26 cellular contexts compared by ENCODE assay signal in genomic region chr4:20658456-20658855, GRCh38.
"Had no signal": no experiment of that assay in that cellular context is flagged by ENCODE, and none has a peak within 500 bp of the region (broad histone marks: within the 10 kb centered on the region; RNA-seq: fewer than 3 reads in every experiment).

No MANE protein-coding gene starts in this region.

- H3K27me3 ChIP-seq: ascending aorta, body of pancreas, cardiac muscle cell had no signal

- H3K4me1 ChIP-seq: ascending aorta, body of pancreas had no signal

- H3K27ac Mint-ChIP-seq: activated B cell treated with CpG ODN at 0.5 μM for 24 hours; activated CD4-positive, alpha-beta T cell treated with anti-CD3 and anti-CD28 coated beads, Interleukin-2, amount 10 ng/mL, durations not matched to agents 24 days and 14 days; activated CD8-positive, alpha-beta memory T cell treated with anti-CD3 and anti-CD28 coated beads, Interleukin-2, amount 10 ng/mL, durations not matched to agents 7 days and 5 days; activated naive CD4-positive, alpha-beta T cell treated with anti-CD3 and anti-CD28 coated beads, Interleukin-2, amount 50 U/mL, for 72 hours; activated naive CD8-positive, alpha-beta T cell treated with anti-CD3 and anti-CD28 coated beads, Interleukin-2, amount 50 U/mL, for 24 hours; activated T-cell treated with anti-CD3 and anti-CD28 coated beads, Interleukin-2, amount 50 U/mL, for 24 hours; activated T-helper 1 cell treated with anti-CD3 and anti-CD28 coated beads, Interleukin-12 subunit alpha, Interleukin-12 subunit beta, Interleukin-2, Interleukin-4 antibody, amounts not matched to agents 30 ng/mL and 10 ng/mL and 1 ng/mL, durations not matched to agents 14 hours and 24 hours and 36 hours; T-helper 17 cell had no signal

- H3K4me3 ChIP-seq: ascending aorta, body of pancreas, cardiac muscle cell, PC-9 had no signal

- H3K4me1 Mint-ChIP-seq: activated B cell treated with CpG ODN at 0.5 μM for 24 hours, T-helper 17 cell had no signal

- H3K4me2 ChIP-seq: PC-9 had no signal

- ATAC-seq: activated CD8-positive, alpha-beta memory T cell treated with anti-CD3 and anti-CD28 coated beads, Interleukin-2, amount 10 ng/mL, durations not matched to agents 7 days and 5 days; activated naive CD4-positive, alpha-beta T cell treated with anti-CD3 and anti-CD28 coated beads, Interleukin-2, amount 50 U/mL, for 72 hours; activated naive CD8-positive, alpha-beta T cell treated with anti-CD3 and anti-CD28 coated beads, Interleukin-2, amount 50 U/mL, for 24 hours; body of pancreas; T-helper 17 cell had no signal

- H3K27ac ChIP-seq: ascending aorta, body of pancreas, cardiac muscle cell, PC-9 had no signal

- H3K36me3 ChIP-seq: ascending aorta, cardiac muscle cell had no signal

- H3K36me3 Mint-ChIP-seq: activated CD8-positive, alpha-beta memory T cell treated with anti-CD3 and anti-CD28 coated beads, Interleukin-2, amount 10 ng/mL, durations not matched to agents 7 days and 5 days; activated naive CD4-positive, alpha-beta T cell treated with anti-CD3 and anti-CD28 coated beads, Interleukin-2, amount 50 U/mL, for 72 hours had no signal

- H3K9me3 ChIP-seq: ascending aorta, body of pancreas had no signal

- H3K9me3 Mint-ChIP-seq: activated B cell treated with CpG ODN at 0.5 μM for 24 hours; activated CD4-positive, alpha-beta T cell treated with anti-CD3 and anti-CD28 coated beads, Interleukin-2, amount 10 ng/mL, durations not matched to agents 24 days and 14 days; activated naive CD4-positive, alpha-beta T cell treated with anti-CD3 and anti-CD28 coated beads, Interleukin-2, amount 50 U/mL, for 72 hours; activated T-cell treated with anti-CD3 and anti-CD28 coated beads, Interleukin-2, amount 50 U/mL, for 24 hours; activated T-helper 1 cell treated with anti-CD3 and anti-CD28 coated beads, Interleukin-12 subunit alpha, Interleukin-12 subunit beta, Interleukin-2, Interleukin-4 antibody, amounts not matched to agents 30 ng/mL and 10 ng/mL and 1 ng/mL, durations not matched to agents 14 hours and 24 hours and 36 hours had no signal

- H3K4me3 Mint-ChIP-seq: activated B cell treated with CpG ODN at 0.5 μM for 24 hours; activated CD4-positive, alpha-beta T cell treated with anti-CD3 and anti-CD28 coated beads, Interleukin-2, amount 10 ng/mL, durations not matched to agents 24 days and 14 days; activated CD8-positive, alpha-beta memory T cell treated with anti-CD3 and anti-CD28 coated beads, Interleukin-2, amount 10 ng/mL, durations not matched to agents 7 days and 5 days; activated naive CD8-positive, alpha-beta T cell treated with anti-CD3 and anti-CD28 coated beads, Interleukin-2, amount 50 U/mL, for 24 hours; activated T-cell treated with anti-CD3 and anti-CD28 coated beads, Interleukin-2, amount 50 U/mL, for 24 hours; activated T-helper 1 cell treated with anti-CD3 and anti-CD28 coated beads, Interleukin-12 subunit alpha, Interleukin-12 subunit beta, Interleukin-2, Interleukin-4 antibody, amounts not matched to agents 30 ng/mL and 10 ng/mL and 1 ng/mL, durations not matched to agents 14 hours and 24 hours and 36 hours; T-helper 17 cell had no signal

- H3K27me3 Mint-ChIP-seq: activated B cell treated with CpG ODN at 0.5 μM for 24 hours had no signal

- DNase-seq: activated B cell treated with CpG ODN at 0.5 μM for 24 hours; activated CD4-positive, alpha-beta T cell treated with anti-CD3 and anti-CD28 coated beads for 1 hour; activated CD4-positive, alpha-beta T cell treated with anti-CD3 and anti-CD28 coated beads, Interleukin-2, amount 10 ng/mL, durations not matched to agents 24 days and 14 days; activated CD4-positive, alpha-beta T cell treated with anti-CD3 and anti-CD28 coated beads, Interleukin-2, amount 50 U/mL, for 48 hours; activated CD8-positive, alpha-beta memory T cell treated with anti-CD3 and anti-CD28 coated beads, Interleukin-2, amount 10 ng/mL, durations not matched to agents 7 days and 5 days; activated effector memory CD4-positive, alpha-beta T cell treated with anti-CD3 and anti-CD28 coated beads, Interleukin-2, amount 50 U/mL, for 16 hours; activated naive CD4-positive, alpha-beta T cell treated with Interleukin-2 at 50 U/mL for 16 hours; activated naive CD8-positive, alpha-beta T cell treated with anti-CD3 and anti-CD28 coated beads, Interleukin-2, amount 50 U/mL, for 24 hours; activated T-cell treated with anti-CD3 and anti-CD28 coated beads, Interleukin-2, amount 50 U/mL, for 24 hours; amniotic stem cell; body of pancreas; cerebellar nuclear complex; KG1; NCI-H1092; NCI-H1417; NCI-H1930; NCI-H2107; NCI-H510A treated with DMSO at 0.1 percent for 48 hours; SHP77 treated with DMSO at 0.1 percent for 48 hours; T-helper 17 cell; T-helper 9 cell had no signal

- H2AFZ ChIP-seq: PC-9 had no signal
